19 cellular contexts compared by ENCODE assay signal in the genomic region with DNA sequence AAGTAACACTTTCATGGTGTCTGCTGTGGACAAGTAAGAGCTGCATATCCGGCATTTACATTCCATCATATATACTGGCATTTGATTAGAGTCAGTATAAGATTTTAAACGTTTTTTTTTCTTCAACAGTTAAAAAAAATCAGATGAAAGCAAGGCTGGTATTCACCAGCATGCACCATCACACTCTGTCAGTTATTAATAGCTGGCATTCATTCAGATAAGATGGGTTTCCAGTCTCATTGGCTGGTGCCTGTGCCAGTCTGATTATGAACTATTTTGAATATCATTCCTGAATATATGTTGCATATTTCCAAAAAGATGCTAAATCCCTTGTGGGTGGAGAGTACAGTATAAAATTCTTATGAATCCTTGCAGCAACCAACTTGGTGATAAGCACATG.
DNase-seq lines count a peak whose midpoint lies in the region; ATAC-seq and TF ChIP-seq lines count a peak whose summit lies in the region.
"Had no signal": no experiment of that assay in that cellular context is flagged by ENCODE, and none has a peak within 500 bp of the region (broad histone marks: within the 10 kb centered on the region; RNA-seq: fewer than 3 reads in every experiment).

No MANE protein-coding gene starts in this region.

- H3K27me3 Mint-ChIP-seq in activated CD4-positive, alpha-beta T cell treated with anti-CD3 and anti-CD28 coated beads, Interleukin-2, amount 10 ng/mL, durations not matched to agents 24 days and 14 days: peaks cover 1% of the 10 kb centered on the region
- H3K27me3 Mint-ChIP-seq in neural progenitor cell (ENCODE audit: insufficient read depth, low read depth): peaks cover under 1% of the 10 kb centered on the region

- no peaks in the 10 kb centered on the region for H3K36me3 ChIP-seq in SJCRH30
- H3K36me3 ChIP-seq in neural progenitor cell: no peaks in the 10 kb centered on the region
- H3K36me3 ChIP-seq: BLaER1 had no signal

- no peak for TF ChIP-seq CTCF in neural progenitor cell (IDR thresholded peaks at IDR 0.05)

- H3K4me3 Mint-ChIP-seq in activated CD4-positive, alpha-beta T cell treated with anti-CD3 and anti-CD28 coated beads, Interleukin-2, amount 10 ng/mL, durations not matched to agents 24 days and 14 days: no peak overlapping the region
- H3K4me3 Mint-ChIP-seq in neural progenitor cell: no peak overlapping the region
- H3K4me3 Mint-ChIP-seq: B cell; CD4-positive, CD25-positive, alpha-beta regulatory T cell; CD8-positive, alpha-beta T cell; H9 had no signal

- peak overlapping the region; percentile 85 for H2AFZ ChIP-seq in neural progenitor cell (replicated peaks)
- H2AFZ ChIP-seq: GM23248 had no signal

- no peak overlapping the region for H3K9ac ChIP-seq in neural progenitor cell
- H3K9ac ChIP-seq: BLaER1, GM23248 had no signal

- intact Hi-C loops in activated CD4-positive, alpha-beta T cell treated with anti-CD3 and anti-CD28 coated beads, Interleukin-2, amount 10 ng/mL, durations not matched to agents 24 days and 14 days (cut with micrococcal nuclease): no loop called here

- H3K4me2 ChIP-seq in neural progenitor cell: no peak overlapping the region
- H3K4me2 ChIP-seq: BLaER1 had no signal

- H3K36me3 Mint-ChIP-seq in activated CD4-positive, alpha-beta T cell treated with anti-CD3 and anti-CD28 coated beads, Interleukin-2, amount 10 ng/mL, durations not matched to agents 24 days and 14 days (ENCODE audit: low read depth): no peaks in the 10 kb centered on the region
- H3K36me3 Mint-ChIP-seq in neural progenitor cell: no peaks in the 10 kb centered on the region
- H3K36me3 Mint-ChIP-seq: CD4-positive, CD25-positive, alpha-beta regulatory T cell; CD8-positive, alpha-beta T cell had no signal

- no peaks in the 10 kb centered on the region for H4K20me1 ChIP-seq in neural progenitor cell (ENCODE audit: low read depth)
- H4K20me1 ChIP-seq: BLaER1 had no signal

- peak; percentile 8 for DNase-seq in activated CD4-positive, alpha-beta T cell treated with anti-CD3 and anti-CD28 coated beads, Interleukin-2, amount 10 ng/mL, durations not matched to agents 24 days and 14 days
- no peak for DNase-seq in activated CD4-positive, alpha-beta T cell treated with anti-CD3 and anti-CD28 coated beads for 4 hours
- DNase-seq in SJCRH30: no peak
- no peak for DNase-seq in neural progenitor cell (ENCODE audit: low spot score)
- DNase-seq in hippocampal formation (lab: John Stamatoyannopoulos, UW): no peak
- DNase-seq in glomerular visceral epithelial cell (ENCODE audit: extremely low spot score): no peak
- DNase-seq: Caco-2; CD4-positive, CD25-positive, alpha-beta regulatory T cell; CD8-positive, alpha-beta T cell; DMS153; DND-41; GM23248; H9 had no signal

- H3K4me3 ChIP-seq in SJCRH30 (peak overlapping the region; percentile 46), neural progenitor cell (no peak overlapping the region)
- H3K4me3 ChIP-seq: BLaER1, GM23248 had no signal

- no peaks in the 10 kb centered on the region for H3K4me1 ChIP-seq in SJCRH30
- H3K4me1 ChIP-seq in neural progenitor cell: no peaks in the 10 kb centered on the region
- H3K4me1 ChIP-seq: BLaER1, Caco-2 had no signal

- ATAC-seq in HG02981 (IDR thresholded peaks at IDR 0.05; ENCODE audit: unreplicated experiment): no peak
- ATAC-seq: CD8-positive, alpha-beta T cell; HCT116 had no signal

- H3K79me2 ChIP-seq in neural progenitor cell (ENCODE audit: low read depth): no peaks in the 10 kb centered on the region

- H3K4me1 Mint-ChIP-seq in activated CD4-positive, alpha-beta T cell treated with anti-CD3 and anti-CD28 coated beads, Interleukin-2, amount 10 ng/mL, durations not matched to agents 24 days and 14 days: no peaks in the 10 kb centered on the region
- H3K4me1 Mint-ChIP-seq in neural progenitor cell: no peaks in the 10 kb centered on the region
- H3K4me1 Mint-ChIP-seq: B cell; CD4-positive, CD25-positive, alpha-beta regulatory T cell; H9 had no signal

- no peaks in the 10 kb centered on the region for H3K27me3 ChIP-seq in SJCRH30
- H3K27me3 ChIP-seq in neural progenitor cell: no peaks in the 10 kb centered on the region
- H3K27me3 ChIP-seq: BLaER1 had no signal

- H3F3A ChIP-seq in neural progenitor cell (ENCODE audit: low read depth): no peaks in the 10 kb centered on the region

- H3K27ac Mint-ChIP-seq in activated CD4-positive, alpha-beta T cell treated with anti-CD3 and anti-CD28 coated beads, Interleukin-2, amount 10 ng/mL, durations not matched to agents 24 days and 14 days: no peak overlapping the region
- H3K27ac Mint-ChIP-seq in neural progenitor cell: no peak overlapping the region
- H3K27ac Mint-ChIP-seq: B cell; CD4-positive, CD25-positive, alpha-beta regulatory T cell; CD8-positive, alpha-beta T cell; H9 had no signal

- H3K27ac ChIP-seq in SJCRH30 (no peak overlapping the region), neural progenitor cell (no peak overlapping the region)
- H3K27ac ChIP-seq: 22Rv1, BLaER1, C4-2B, GM23248 had no signal

- H3K9me3 ChIP-seq in SJCRH30 (replicated peaks) (no peaks in the 10 kb centered on the region; the same call in 1 of the 2 replicates), neural progenitor cell (ENCODE audit: low read depth) (no peaks in the 10 kb centered on the region)
- H3K9me3 ChIP-seq: BLaER1, Caco-2 had no signal

- no peaks in the 10 kb centered on the region for H3K9me3 Mint-ChIP-seq in activated CD4-positive, alpha-beta T cell treated with anti-CD3 and anti-CD28 coated beads, Interleukin-2, amount 10 ng/mL, durations not matched to agents 24 days and 14 days
- H3K9me3 Mint-ChIP-seq in neural progenitor cell: peaks cover 4% of the 10 kb centered on the region
- H3K9me3 Mint-ChIP-seq: CD8-positive, alpha-beta T cell had no signal
